In the genomic region with DNA sequence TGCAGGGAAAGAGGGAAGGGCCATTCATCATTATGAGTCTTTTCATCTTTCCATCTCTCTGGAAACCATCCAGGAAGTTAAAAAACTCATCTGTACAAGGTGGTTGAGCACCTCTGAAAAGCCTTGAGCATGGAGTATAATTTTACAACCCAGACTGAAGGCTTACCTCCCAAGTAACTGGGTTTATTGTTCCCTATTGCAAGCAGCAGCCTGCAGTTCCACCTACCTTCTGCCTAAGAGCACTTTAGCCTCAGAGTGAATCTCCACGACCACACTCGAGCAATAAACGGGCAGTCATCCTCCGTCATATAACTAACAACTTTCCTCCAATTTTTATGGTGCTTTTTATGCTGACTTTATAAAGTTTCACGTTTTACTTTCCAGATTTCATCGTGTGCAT, we compare ENCODE assay signal across 15 cellular contexts. TPM values are rescaled to one million over a fixed set of nuclear protein-coding genes. Genes with fewer than 3 reads are reported as not detected.
DNase-seq lines count a peak whose midpoint lies in the region; ATAC-seq, FAIRE-seq and TF ChIP-seq lines count a peak whose summit lies in the region.
"Had no signal": no experiment of that assay in that cellular context is flagged by ENCODE, and none has a peak within 500 bp of the region (broad histone marks: within the 10 kb centered on the region; RNA-seq: fewer than 3 reads in every experiment).

No MANE protein-coding gene starts in this region.

- BruUV-seq in PC-9 (replicated peaks; lab: Mats Ljungman, UMichigan): no TSS peak

- peak overlapping the region; percentile 83 to 100 (median 96) for H3K27ac Mint-ChIP-seq in IgD-negative memory B cell
- H3K27ac Mint-ChIP-seq: CD4-positive, alpha-beta memory T cell had no signal

- H3F3A ChIP-seq in PC-9 (ENCODE audit: insufficient read depth, low read depth): no peaks in the 10 kb centered on the region

- H3K4me2 ChIP-seq in PC-9: peak overlapping the region; percentile 51; the same call in 1 of the 2 replicates

- CTCF ChIA-PET in PC-9 (lab: Charles Lee): no interaction called here

- H3K4me3 Mint-ChIP-seq in IgD-negative memory B cell: peak overlapping the region; percentile 67 to 87 (median 78)
- H3K4me3 Mint-ChIP-seq: CD4-positive, alpha-beta memory T cell had no signal

- POLR2A ChIA-PET in PC-9 (lab: Charles Lee; ENCODE audit: unreplicated experiment): interaction anchor here (0.6 kb wide), 1 partner anchor 13 kb away, joined by 3 read pairs; no protein-coding TSS in a partner anchor

- H3K4me1 ChIP-seq in PC-9 (replicated peaks; ENCODE audit: insufficient read depth): peaks cover 12% of the 10 kb centered on the region; the same call in 1 of the 2 replicates
- peaks cover 24% of the 10 kb centered on the region for H3K4me1 ChIP-seq in foreskin keratinocyte
- H3K4me1 ChIP-seq in small intestine (ENCODE audit: control insufficient read depth in 2 of 2, insufficient read depth in 1 of 2, low read depth in 1 of 2, low read length in 1 of 2): peaks cover 0 to 5% of the 10 kb centered on the region in 2 donors
- no peaks in the 10 kb centered on the region for H3K4me1 ChIP-seq in HAP-1

- no peak overlapping the region for H2AFZ ChIP-seq in PC-9

- no peak for TF ChIP-seq CTCF in PC-9 (conservative IDR thresholded peaks at IDR 0.05)
- no peak for TF ChIP-seq CTCF in foreskin keratinocyte (conservative IDR thresholded peaks at IDR 0.05)
- no peak for TF ChIP-seq CTCF in GM20000 (IDR thresholded peaks at IDR 0.05; ENCODE audit: extremely low read depth, missing control alignments)

- no peaks in the 10 kb centered on the region for H3K79me2 ChIP-seq in PC-9 (ENCODE audit: low read depth)

- no peaks in the 10 kb centered on the region for H3K9me3 ChIP-seq in PC-9 (ENCODE audit: insufficient read depth, low read depth)
- no peaks in the 10 kb centered on the region for H3K9me3 ChIP-seq in small intestine (ENCODE audit: control insufficient read depth, low read depth)
- peaks cover 12% of the 10 kb centered on the region; the same call in 1 of the 2 replicates for H3K9me3 ChIP-seq in HAP-1

- in situ Hi-C loops in HAP-1 (cut with MboI; ENCODE audit: low sequenced_read_pairs): no loop called here

- H3K27me3 ChIP-seq in PC-9 (ENCODE audit: insufficient read depth, low read depth): no peaks in the 10 kb centered on the region
- no peaks in the 10 kb centered on the region for H3K27me3 ChIP-seq in foreskin keratinocyte
- H3K27me3 ChIP-seq in small intestine (ENCODE audit: control insufficient read depth in 2 of 2, insufficient read depth in 2 of 2, low read length in 2 of 2): no peaks in the 10 kb centered on the region
- H3K27me3 ChIP-seq in HAP-1 (ENCODE audit: low read depth): no peaks in the 10 kb centered on the region

- H3K4me3 ChIP-seq in PC-9 (no peak overlapping the region), small intestine (ENCODE audit: low read depth in 1 of 2, low read length in 2 of 2) (no peak overlapping the region), HAP-1 (no peak overlapping the region)

- H4K20me1 ChIP-seq in PC-9 (ENCODE audit: insufficient read depth): no peaks in the 10 kb centered on the region

- H3K4me1 Mint-ChIP-seq in IgD-negative memory B cell: peaks cover 54 to 72% (median 63%) of the 10 kb centered on the region in 3 donors

- WGBS in small intestine, 3 donors: 17 to 56% (median 35%) methylated on average over 6 of the region's 6 CpGs

- intact Hi-C loops in PC-9 (cut with micrococcal nuclease; ENCODE audit: unreplicated experiment): no loop called here

- DNase-seq in PC-9: no peak
- DNase-seq in foreskin keratinocyte: no peak
- peak; percentile 30 for DNase-seq in small intestine
- no peak for DNase-seq in dermis blood vessel endothelial cell
- no peak for DNase-seq in GM20000 (ENCODE audit: low spot score)
- no peak for DNase-seq in T1000 (lab: John Stamatoyannopoulos, UW)
- no peak for DNase-seq in HAP-1 (ENCODE audit: low spot score in 2 of 2)
- DNase-seq: ACHN; CD4-positive, alpha-beta memory T cell; H7; Kasumi-1; NCI-H1930; NCI-H526 treated with DMSO at 0.1 percent for 48 hours; SIG-M5 had no signal

- ATAC-seq in foreskin keratinocyte: peak; percentile 2

- no peak overlapping the region for H3K27ac ChIP-seq in PC-9
- peak overlapping the region; percentile 48 for H3K27ac ChIP-seq in foreskin keratinocyte
- H3K27ac ChIP-seq in small intestine (ENCODE audit: low read depth in 1 of 2, low read length in 1 of 2): no peak overlapping the region

- H3K27me3 Mint-ChIP-seq in IgD-negative memory B cell: peaks cover 2% of the 10 kb centered on the region

- H3K36me3 Mint-ChIP-seq in IgD-negative memory B cell: peaks cover 4% of the 10 kb centered on the region
- H3K36me3 Mint-ChIP-seq: CD4-positive, alpha-beta memory T cell had no signal

- H3K9me3 Mint-ChIP-seq in IgD-negative memory B cell: peaks cover 0 to 3% (median 0%) of the 10 kb centered on the region in 3 donors

- H3K9me2 ChIP-seq in PC-9 (ENCODE audit: insufficient read depth): no peaks in the 10 kb centered on the region

- no peak for FAIRE-seq in small intestine (lab: Jason Lieb, UNC)

- no peaks in the 10 kb centered on the region for H3K36me3 ChIP-seq in PC-9 (ENCODE audit: low read depth)
- H3K36me3 ChIP-seq in small intestine (ENCODE audit: control insufficient read depth in 2 of 2, insufficient read depth in 2 of 2, low read length in 2 of 2): no peaks in the 10 kb centered on the region
- no peaks in the 10 kb centered on the region for H3K36me3 ChIP-seq in HAP-1 (replicated peaks)

RNA-seq across cellular contexts. Expression of a gene that starts 32.8 kb away (rescaled TPM):
- polyA plus RNA-seq in IgD-negative memory B cell (126 TPM), foreskin keratinocyte (18.2 and 20.1 TPM in 2 replicates), small intestine (1 to 10 TPM; 1.4 to 4.5 (median 3.1) TPM)
- total RNA-seq in PC-9 (2021) (42.0 and 56.9 TPM in 2 replicates), foreskin keratinocyte (57.2 and 58.2 TPM in 2 replicates), dermis blood vessel endothelial cell (27.7 and 36.4 TPM in 2 replicates)
- total RNA-seq: CD4-positive, alpha-beta memory T cell had no signal

RNA-seq across cellular contexts. Expression of a gene that starts 33.3 kb away (rescaled TPM):
- 27.7 TPM for polyA plus RNA-seq in IgD-negative memory B cell
- 2.6 and 5.3 TPM in 2 replicates for total RNA-seq in PC-9 (2021)
- total RNA-seq in foreskin keratinocyte: 7.9 and 9.4 TPM in 2 replicates
- 1.4 and 1.5 TPM in 2 replicates for polyA plus RNA-seq in foreskin keratinocyte
- polyA plus RNA-seq in small intestine: under 1 TPM in 2 of 3 donors, not detected in 1; 0.27 to 0.31 TPM
- 2.2 and 3.4 TPM in 2 replicates for total RNA-seq in dermis blood vessel endothelial cell
- total RNA-seq: CD4-positive, alpha-beta memory T cell had no signal
